In genomic region chr12:22287776-22288621, GRCh38 we compare ENCODE assay signal across 10 cellular contexts. TPM values are rescaled to one million over a fixed set of nuclear protein-coding genes. Genes with fewer than 3 reads are reported as not detected.
DNase-seq lines count a peak whose midpoint lies in the region; ATAC-seq and TF ChIP-seq lines count a peak whose summit lies in the region.
"Had no signal": no experiment of that assay in that cellular context is flagged by ENCODE, and none has a peak within 500 bp of the region (broad histone marks: within the 10 kb centered on the region; RNA-seq: fewer than 3 reads in every experiment).

No MANE protein-coding gene starts in this region.

- H3K4me1 ChIP-seq in heart left ventricle (peaks cover 0 to 26% (median 0%) of the 10 kb centered on the region in 12 donors), left ventricle myocardium inferior (peaks cover 4% of the 10 kb centered on the region), suprapubic skin (peaks cover 10% of the 10 kb centered on the region)
- H3K4me1 ChIP-seq: Caco-2 had no signal

- H3K27ac ChIP-seq in heart left ventricle (no peak overlapping the region), left ventricle myocardium inferior (replicated peaks) (no peak overlapping the region), suprapubic skin (no peak overlapping the region)

- intact Hi-C loops in heart left ventricle (cut with DNase I), result no loop called here
- intact Hi-C loops in left ventricle myocardium inferior (cut with micrococcal nuclease), result loop anchor here (5.0 kb wide), 1 partner anchor 44 kb away; the partner anchor contains the start of gene ST8SIA1

- no peaks in the 10 kb centered on the region for H3K9me3 ChIP-seq in heart left ventricle
- no peaks in the 10 kb centered on the region for H3K9me3 ChIP-seq in left ventricle myocardium inferior (replicated peaks)
- no peaks in the 10 kb centered on the region for H3K9me3 ChIP-seq in suprapubic skin
- H3K9me3 ChIP-seq: Caco-2 had no signal

- WGBS in heart left ventricle, 4 donors, result 33 to 44% (median 38%) methylated on average over 11 of the region's 11 CpGs
- WGBS in suprapubic skin, result 64% methylated on average over 11 of the region's 11 CpGs

- H3K36me3 ChIP-seq in heart left ventricle, result no peaks in the 10 kb centered on the region
- no peaks in the 10 kb centered on the region for H3K36me3 ChIP-seq in left ventricle myocardium inferior
- H3K36me3 ChIP-seq in suprapubic skin, result no peaks in the 10 kb centered on the region

- peak in 3 of 4 donors; percentile 29 to 67 (median 49) for ATAC-seq in heart left ventricle

- peak overlapping the region in 1 of 12 donors; percentile 6 for H3K4me3 ChIP-seq in heart left ventricle
- H3K4me3 ChIP-seq in left ventricle myocardium inferior, result no peak overlapping the region
- no peak overlapping the region for H3K4me3 ChIP-seq in suprapubic skin

- H3K27me3 ChIP-seq in heart left ventricle, result no peaks in the 10 kb centered on the region
- H3K27me3 ChIP-seq in left ventricle myocardium inferior (ENCODE audit: low read depth), result peaks cover 8% of the 10 kb centered on the region
- no peaks in the 10 kb centered on the region for H3K27me3 ChIP-seq in suprapubic skin

- TF ChIP-seq POLR2A in heart left ventricle (IDR thresholded peaks at IDR 0.05), result no peak
- no peak for TF ChIP-seq POLR2A in suprapubic skin (IDR thresholded peaks at IDR 0.05)

- DNase-seq in heart left ventricle, result no peak
- DNase-seq in left ventricle myocardium inferior, result no peak
- peak; percentile 33 to 56 for DNase-seq in activated CD4-positive, alpha-beta T cell treated with anti-CD3 and anti-CD28 coated beads, Interleukin-2, amount 50 U/mL, for 48 hours
- DNase-seq in iris pigment epithelial cell (ENCODE audit: low read depth), result peak; percentile 66
- DNase-seq in suprapubic skin (ENCODE audit: low spot score in 2 of 2), result no peak
- no peak for DNase-seq in superior temporal gyrus (ENCODE audit: extremely low spot score)
- DNase-seq in hepatic stellate cell (ENCODE audit: low spot score), result no peak
- DNase-seq in NCI-H2171 (lab: John Stamatoyannopoulos, UW), result no peak
- DNase-seq: Caco-2, NCI-H510A had no signal

- no peak for TF ChIP-seq EP300 in suprapubic skin (IDR thresholded peaks at IDR 0.05)

- no peak for TF ChIP-seq CTCF in heart left ventricle (IDR thresholded peaks at IDR 0.05)
- TF ChIP-seq CTCF in left ventricle myocardium inferior (IDR thresholded peaks at IDR 0.05; ENCODE audit: borderline replicate concordance), result no peak
- no peak for TF ChIP-seq CTCF in suprapubic skin (IDR thresholded peaks at IDR 0.05)

RNA-seq across cellular contexts. Expression of gene ST8SIA1, which starts 46.5 kb away (rescaled TPM):
- total RNA-seq in heart left ventricle, result 1 to 10 TPM in 6 of 9 donors, under 1 TPM in 3; 0.60 to 5.7 (median 1.7) TPM
- polyA plus RNA-seq in heart left ventricle, result 1 to 10 TPM in 1 of 2 donors, under 1 TPM in 1; 0.75 to 1.2 TPM
- 2.1 TPM for total RNA-seq in left ventricle myocardium inferior
- total RNA-seq in suprapubic skin, result 10 to 100 TPM in 2 of 4 donors, 1 to 10 TPM in 2; 6.9 to 18.0 (median 11.4) TPM
- total RNA-seq: Caco-2 had no signal

Comparison
In these comparisons a context has a peak if more than half of its experiments do, and no peak if none do; other contexts are left out.
1. DNase-seq: peak in activated CD4-positive, alpha-beta T cell treated with anti-CD3 and anti-CD28 coated beads, Interleukin-2, amount 50 U/mL, for 48 hours (2 of 2) and iris pigment epithelial cell (single experiment); none in heart left ventricle (0 of 5), left ventricle myocardium inferior (single experiment), suprapubic skin (0 of 2), superior temporal gyrus (single experiment), hepatic stellate cell (single experiment) and NCI-H2171 (single experiment).